ENCODE assay signal across 18 cellular contexts in genomic region chr14:101060171-101060601, GRCh38.
"Had no signal": no experiment of that assay in that cellular context is flagged by ENCODE, and none has a peak within 500 bp of the region (broad histone marks: within the 10 kb centered on the region; RNA-seq: fewer than 3 reads in every experiment).

No MANE protein-coding gene starts in this region.

- H3K27ac Mint-ChIP-seq: activated naive CD8-positive, alpha-beta T cell; activated T-cell treated with anti-CD3 and anti-CD28 coated beads, Interleukin-2, amount 50 U/mL, for 24 hours; activated T-helper 17 cell treated with anti-CD3 and anti-CD28 coated beads, Interleukin-2, amount 50 U/mL, for 72 hours; endodermal cell; naive B cell; WTC11 had no signal

- H3K4me3 Mint-ChIP-seq: activated naive CD8-positive, alpha-beta T cell; activated T-cell treated with anti-CD3 and anti-CD28 coated beads, Interleukin-2, amount 50 U/mL, for 24 hours; activated T-helper 17 cell treated with anti-CD3 and anti-CD28 coated beads, Interleukin-2, amount 50 U/mL, for 72 hours; central memory CD8-positive, alpha-beta T cell; endodermal cell; naive B cell; WTC11 had no signal

- H3K4me1 Mint-ChIP-seq: activated T-helper 17 cell treated with anti-CD3 and anti-CD28 coated beads, Interleukin-2, amount 50 U/mL, for 72 hours; central memory CD8-positive, alpha-beta T cell; endodermal cell; naive B cell; WTC11 had no signal

- H3K36me3 Mint-ChIP-seq: activated naive CD8-positive, alpha-beta T cell; naive B cell had no signal

- DNase-seq: activated CD8-positive, alpha-beta memory T cell treated with anti-CD3 and anti-CD28 coated beads for 24 hours; activated T-cell treated with anti-CD3 and anti-CD28 coated beads, Interleukin-2, amount 50 U/mL, for 24 hours; cortex of kidney; endodermal cell; esophagus squamous epithelium; gastrocnemius medialis; islet precursor cell; left colon; naive B cell; nucleus accumbens; stimulated activated CD4-positive, alpha-beta T cell treated with anti-CD3 and anti-CD28 coated beads, Interleukin-2, amount 100 ng/mL, for 48 hours; stimulated activated naive CD4-positive, alpha-beta T cell; upper lobe of left lung had no signal

- H3K9me3 Mint-ChIP-seq: central memory CD8-positive, alpha-beta T cell had no signal

- ATAC-seq: activated T-helper 17 cell treated with anti-CD3 and anti-CD28 coated beads, Interleukin-2, amount 50 U/mL, for 72 hours; gastrocnemius medialis; left colon; right lobe of liver; WTC11 had no signal
